15 cellular contexts compared by ENCODE assay signal in genomic region chr5:17230808-17231525, GRCh38. TPM values are rescaled to one million over a fixed set of nuclear protein-coding genes. Genes with fewer than 3 reads are reported as not detected.
DNase-seq lines count a peak whose midpoint lies in the region; FAIRE-seq and TF ChIP-seq lines count a peak whose summit lies in the region.
"Had no signal": no experiment of that assay in that cellular context is flagged by ENCODE, and none has a peak within 500 bp of the region (broad histone marks: within the 10 kb centered on the region; RNA-seq: fewer than 3 reads in every experiment).

No MANE protein-coding gene starts in this region.

- no peak overlapping the region for H3K4me2 ChIP-seq in astrocyte (ENCODE audit: low read length)
- no peak overlapping the region for H3K4me2 ChIP-seq in OCI-LY7 (ENCODE audit: low read length)
- H3K4me2 ChIP-seq: PC-9, SK-N-SH had no signal

- peaks cover 98% of the 10 kb centered on the region for H3K79me2 ChIP-seq in astrocyte (ENCODE audit: insufficient read depth, low read length)
- peaks cover 64% of the 10 kb centered on the region for H3K79me2 ChIP-seq in OCI-LY7 (ENCODE audit: insufficient read depth, low read depth, low read length)

- H2AFZ ChIP-seq in astrocyte (ENCODE audit: low read depth, low read length) (no peak overlapping the region), OCI-LY7 (ENCODE audit: low read length) (no peak overlapping the region)
- H2AFZ ChIP-seq: PC-9 had no signal

- TF ChIP-seq CTCF in astrocyte (IDR thresholded peaks at IDR 0.05; ENCODE audit: insufficient read depth, low read depth, low read length), result no peak
- no peak for TF ChIP-seq CTCF in mesothelial cell of epicardium (IDR thresholded peaks at IDR 0.05; ENCODE audit: unreplicated experiment)
- TF ChIP-seq CTCF in vagina (IDR thresholded peaks at IDR 0.05), result no peak
- no peak for TF ChIP-seq CTCF in OCI-LY7 (conservative IDR thresholded peaks at IDR 0.05; ENCODE audit: low read length)

- peak overlapping the region; percentile 25 to 54 (median 45) for H3K27ac Mint-ChIP-seq in IgD-negative memory B cell
- H3K27ac Mint-ChIP-seq in astrocyte (ENCODE audit: unreplicated experiment), result peak overlapping the region; percentile 16
- peak overlapping the region; percentile 0 for H3K27ac Mint-ChIP-seq in mesothelial cell of epicardium
- H3K27ac Mint-ChIP-seq: CD8-positive, alpha-beta memory T cell had no signal

- DNase-seq in astrocyte (ENCODE audit: low read depth) (no peak), mesothelial cell of epicardium (ENCODE audit: low spot score in 2 of 2, unreplicated experiment in 2 of 2) (no peak), vagina (ENCODE audit: extremely low spot score in 2 of 2) (no peak), NCI-H526 (lab: John Stamatoyannopoulos, UW) (no peak), NCI-H748 (lab: John Stamatoyannopoulos, UW; ENCODE audit: unreplicated experiment) (no peak), OCI-LY7 (ENCODE audit: low spot score) (no peak)
- DNase-seq: CD8-positive, alpha-beta memory T cell; NCI-H1105 treated with DMSO at 0.1 percent for 48 hours; NCI-H1930; NCI-H510A treated with DMSO at 0.1 percent for 48 hours; PC-9; SK-N-SH had no signal

- H3K9me3 ChIP-seq in astrocyte (ENCODE audit: insufficient read depth, low read depth, low read length) (no peaks in the 10 kb centered on the region), vagina (no peaks in the 10 kb centered on the region), OCI-LY7 (ENCODE audit: low read length) (no peaks in the 10 kb centered on the region)
- H3K9me3 ChIP-seq: SK-N-SH had no signal

- peak overlapping the region in 1 of 4 donors; percentile 36 for H3K4me3 Mint-ChIP-seq in IgD-negative memory B cell
- H3K4me3 Mint-ChIP-seq in astrocyte (ENCODE audit: unreplicated experiment), result no peak overlapping the region
- no peak overlapping the region for H3K4me3 Mint-ChIP-seq in mesothelial cell of epicardium
- H3K4me3 Mint-ChIP-seq: CD8-positive, alpha-beta memory T cell had no signal

- no TSS peak for BruUV-seq in OCI-LY7 (replicated peaks; lab: Mats Ljungman, UMichigan)

- H3K4me1 ChIP-seq in astrocyte (ENCODE audit: insufficient read depth, low read length) (peaks cover 41% of the 10 kb centered on the region), vagina (peaks cover 29% of the 10 kb centered on the region), OCI-LY7 (ENCODE audit: insufficient read depth, low read length, poor library complexity, severe bottlenecking) (peaks cover 13% of the 10 kb centered on the region)

- no peak overlapping the region for H3K9ac ChIP-seq in astrocyte (ENCODE audit: low read length)
- H3K9ac ChIP-seq: SK-N-SH had no signal

- H4K20me1 ChIP-seq in astrocyte (ENCODE audit: insufficient read depth, low read length), result peaks cover 81% of the 10 kb centered on the region
- peaks cover 10% of the 10 kb centered on the region; the same call in 1 of the 2 replicates for H4K20me1 ChIP-seq in OCI-LY7 (ENCODE audit: insufficient read depth, low read length)

- no peak for FAIRE-seq in astrocyte (lab: Jason Lieb, UNC)
- FAIRE-seq: H54, HepG2 had no signal

- H3K9me2 ChIP-seq in OCI-LY7 (ENCODE audit: insufficient read depth, low read length), result no peaks in the 10 kb centered on the region
- H3K9me2 ChIP-seq: SK-N-SH had no signal

- H3K27ac ChIP-seq in astrocyte (ENCODE audit: low read depth, low read length) (no peak overlapping the region), vagina (peak overlapping the region; percentile 24), OCI-LY7 (ENCODE audit: low read depth, low read length, poor library complexity, severe bottlenecking) (no peak overlapping the region)
- H3K27ac ChIP-seq: PC-9 had no signal

- no peak for TF ChIP-seq POLR2A in vagina (IDR thresholded peaks at IDR 0.05)

- POLR2A ChIA-PET in OCI-LY7 (lab: Charles Lee), result no interaction called here

- intact Hi-C loops in vagina (cut with DNase I), result no loop called here
- intact Hi-C loops in OCI-LY7 (cut with micrococcal nuclease; ENCODE audit: unreplicated experiment), result no loop called here

- CTCF ChIA-PET in OCI-LY7 (lab: Charles Lee; ENCODE audit: unreplicated experiment), result no interaction called here

- H3K27me3 Mint-ChIP-seq in IgD-negative memory B cell (no peaks in the 10 kb centered on the region), astrocyte (ENCODE audit: low read depth, unreplicated experiment) (no peaks in the 10 kb centered on the region), mesothelial cell of epicardium (ENCODE audit: low read depth) (no peaks in the 10 kb centered on the region)

- peaks cover 33% of the 10 kb centered on the region for H3K36me3 ChIP-seq in astrocyte (ENCODE audit: insufficient read depth, low read length)
- H3K36me3 ChIP-seq in vagina, result no peaks in the 10 kb centered on the region
- H3K36me3 ChIP-seq in OCI-LY7 (ENCODE audit: insufficient read depth, low read length), result peaks cover 83% of the 10 kb centered on the region

- H3K9me3 Mint-ChIP-seq in IgD-negative memory B cell (no peaks in the 10 kb centered on the region), astrocyte (ENCODE audit: unreplicated experiment) (no peaks in the 10 kb centered on the region), mesothelial cell of epicardium (no peaks in the 10 kb centered on the region)

- H3K4me1 Mint-ChIP-seq in IgD-negative memory B cell (peaks cover 59 to 76% (median 67%) of the 10 kb centered on the region in 3 donors), astrocyte (ENCODE audit: low read depth, unreplicated experiment) (peaks cover 64% of the 10 kb centered on the region), mesothelial cell of epicardium (peaks cover 29% of the 10 kb centered on the region)
- H3K4me1 Mint-ChIP-seq: CD8-positive, alpha-beta memory T cell had no signal

- H3K4me3 ChIP-seq in astrocyte (ENCODE audit: insufficient read depth, low read depth, low read length), result no peak overlapping the region
- H3K4me3 ChIP-seq in vagina, result no peak overlapping the region
- H3K4me3 ChIP-seq in OCI-LY7 (ENCODE audit: low read depth, low read length, poor library complexity, severe bottlenecking), result no peak overlapping the region
- H3K4me3 ChIP-seq: PC-9 had no signal

- no peaks in the 10 kb centered on the region for H3K27me3 ChIP-seq in astrocyte (ENCODE audit: insufficient read depth, low read length)
- no peaks in the 10 kb centered on the region for H3K27me3 ChIP-seq in vagina

- peaks cover 10% of the 10 kb centered on the region for H3K36me3 Mint-ChIP-seq in IgD-negative memory B cell
- H3K36me3 Mint-ChIP-seq in astrocyte (ENCODE audit: low read depth, unreplicated experiment), result peaks cover 26% of the 10 kb centered on the region
- H3K36me3 Mint-ChIP-seq in mesothelial cell of epicardium, result peaks cover 42% of the 10 kb centered on the region
- H3K36me3 Mint-ChIP-seq: CD8-positive, alpha-beta memory T cell had no signal

RNA-seq across cellular contexts. Expression of gene BASP1, which starts 13.5 kb away (rescaled TPM):
- polyA plus RNA-seq in IgD-negative memory B cell, result 149 TPM
- total RNA-seq in astrocyte, result 260 and 273 TPM in 2 replicates
- total RNA-seq in mesothelial cell of epicardium, result 137 to 144 TPM (median 140 TPM) in 3 replicates
- 46.4 TPM for total RNA-seq in vagina
- total RNA-seq in OCI-LY7 (2014; rRNA removed; shearing (Covaris generic)), result 62.1 and 64.8 TPM in 2 replicates
- 23.4 and 28.1 TPM in 2 replicates for total RNA-seq in OCI-LY7 (2022)
- total RNA-seq: HepG2, PC-9 had no signal
- polyA plus RNA-seq: CD8-positive, alpha-beta memory T cell had no signal
